In genomic region chr3:43348852-43349574, GRCh38 we compare ENCODE assay signal across 1 cellular context.
TF ChIP-seq lines count a peak whose summit lies in the region.

No MANE protein-coding gene starts in this region.

TF ChIP-seq in WTC11, 78 proteins besides CTCF, POLR2A, EP300 and RAD21 (continued from another document):
- TF ChIP-seq, protein P1, sequence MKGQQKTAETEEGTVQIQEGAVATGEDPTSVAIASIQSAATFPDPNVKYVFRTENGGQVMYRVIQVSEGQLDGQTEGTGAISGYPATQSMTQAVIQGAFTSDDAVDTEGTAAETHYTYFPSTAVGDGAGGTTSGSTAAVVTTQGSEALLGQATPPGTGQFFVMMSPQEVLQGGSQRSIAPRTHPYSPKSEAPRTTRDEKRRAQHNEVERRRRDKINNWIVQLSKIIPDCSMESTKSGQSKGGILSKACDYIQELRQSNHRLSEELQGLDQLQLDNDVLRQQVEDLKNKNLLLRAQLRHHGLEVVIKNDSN (CRISPR knock-in tag; IDR thresholded peaks at IDR 0.05): no peak
- TF ChIP-seq JUN (CRISPR knock-in tag; IDR thresholded peaks at IDR 0.05) (no peak), TP53 (CRISPR knock-in tag; IDR thresholded peaks at IDR 0.05) (no peak), E2F4 (CRISPR knock-in tag; IDR thresholded peaks at IDR 0.05; ENCODE audit: borderline replicate concordance, low read depth) (no peak), CREB1 (CRISPR knock-in tag; IDR thresholded peaks at IDR 0.05) (no peak), ZNF138 (CRISPR knock-in tag; conservative IDR thresholded peaks at IDR 0.05) (no peak), ELF4 (CRISPR knock-in tag; IDR thresholded peaks at IDR 0.05; ENCODE audit: low read depth) (no peak), CDX4 (CRISPR knock-in tag; IDR thresholded peaks at IDR 0.05; ENCODE audit: borderline replicate concordance) (no peak), EMX1 (CRISPR knock-in tag; IDR thresholded peaks at IDR 0.05) (no peak), CREM (CRISPR knock-in tag; IDR thresholded peaks at IDR 0.05) (no peak), ATF3 (CRISPR knock-in tag; conservative IDR thresholded peaks at IDR 0.05) (no peak), ZNF232 (CRISPR knock-in tag; IDR thresholded peaks at IDR 0.05) (no peak), STAT6 (CRISPR knock-in tag; conservative IDR thresholded peaks at IDR 0.05; ENCODE audit: low read depth) (no peak), OVOL2 (CRISPR knock-in tag; IDR thresholded peaks at IDR 0.05; ENCODE audit: borderline replicate concordance) (no peak)
- TF ChIP-seq, protein P2, sequence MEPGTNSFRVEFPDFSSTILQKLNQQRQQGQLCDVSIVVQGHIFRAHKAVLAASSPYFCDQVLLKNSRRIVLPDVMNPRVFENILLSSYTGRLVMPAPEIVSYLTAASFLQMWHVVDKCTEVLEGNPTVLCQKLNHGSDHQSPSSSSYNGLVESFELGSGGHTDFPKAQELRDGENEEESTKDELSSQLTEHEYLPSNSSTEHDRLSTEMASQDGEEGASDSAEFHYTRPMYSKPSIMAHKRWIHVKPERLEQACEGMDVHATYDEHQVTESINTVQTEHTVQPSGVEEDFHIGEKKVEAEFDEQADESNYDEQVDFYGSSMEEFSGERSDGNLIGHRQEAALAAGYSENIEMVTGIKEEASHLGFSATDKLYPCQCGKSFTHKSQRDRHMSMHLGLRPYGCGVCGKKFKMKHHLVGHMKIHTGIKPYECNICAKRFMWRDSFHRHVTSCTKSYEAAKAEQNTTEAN (CRISPR knock-in tag; IDR thresholded peaks at IDR 0.05): no peak
- TF ChIP-seq, protein P3, sequence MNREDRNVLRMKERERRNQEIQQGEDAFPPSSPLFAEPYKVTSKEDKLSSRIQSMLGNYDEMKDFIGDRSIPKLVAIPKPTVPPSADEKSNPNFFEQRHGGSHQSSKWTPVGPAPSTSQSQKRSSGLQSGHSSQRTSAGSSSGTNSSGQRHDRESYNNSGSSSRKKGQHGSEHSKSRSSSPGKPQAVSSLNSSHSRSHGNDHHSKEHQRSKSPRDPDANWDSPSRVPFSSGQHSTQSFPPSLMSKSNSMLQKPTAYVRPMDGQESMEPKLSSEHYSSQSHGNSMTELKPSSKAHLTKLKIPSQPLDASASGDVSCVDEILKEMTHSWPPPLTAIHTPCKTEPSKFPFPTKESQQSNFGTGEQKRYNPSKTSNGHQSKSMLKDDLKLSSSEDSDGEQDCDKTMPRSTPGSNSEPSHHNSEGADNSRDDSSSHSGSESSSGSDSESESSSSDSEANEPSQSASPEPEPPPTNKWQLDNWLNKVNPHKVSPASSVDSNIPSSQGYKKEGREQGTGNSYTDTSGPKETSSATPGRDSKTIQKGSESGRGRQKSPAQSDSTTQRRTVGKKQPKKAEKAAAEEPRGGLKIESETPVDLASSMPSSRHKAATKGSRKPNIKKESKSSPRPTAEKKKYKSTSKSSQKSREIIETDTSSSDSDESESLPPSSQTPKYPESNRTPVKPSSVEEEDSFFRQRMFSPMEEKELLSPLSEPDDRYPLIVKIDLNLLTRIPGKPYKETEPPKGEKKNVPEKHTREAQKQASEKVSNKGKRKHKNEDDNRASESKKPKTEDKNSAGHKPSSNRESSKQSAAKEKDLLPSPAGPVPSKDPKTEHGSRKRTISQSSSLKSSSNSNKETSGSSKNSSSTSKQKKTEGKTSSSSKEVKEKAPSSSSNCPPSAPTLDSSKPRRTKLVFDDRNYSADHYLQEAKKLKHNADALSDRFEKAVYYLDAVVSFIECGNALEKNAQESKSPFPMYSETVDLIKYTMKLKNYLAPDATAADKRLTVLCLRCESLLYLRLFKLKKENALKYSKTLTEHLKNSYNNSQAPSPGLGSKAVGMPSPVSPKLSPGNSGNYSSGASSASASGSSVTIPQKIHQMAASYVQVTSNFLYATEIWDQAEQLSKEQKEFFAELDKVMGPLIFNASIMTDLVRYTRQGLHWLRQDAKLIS (CRISPR knock-in tag; IDR thresholded peaks at IDR 0.05; ENCODE audit: borderline replicate concordance): no peak
